ENCODE assay signal across 19 cellular contexts in the genomic region with DNA sequence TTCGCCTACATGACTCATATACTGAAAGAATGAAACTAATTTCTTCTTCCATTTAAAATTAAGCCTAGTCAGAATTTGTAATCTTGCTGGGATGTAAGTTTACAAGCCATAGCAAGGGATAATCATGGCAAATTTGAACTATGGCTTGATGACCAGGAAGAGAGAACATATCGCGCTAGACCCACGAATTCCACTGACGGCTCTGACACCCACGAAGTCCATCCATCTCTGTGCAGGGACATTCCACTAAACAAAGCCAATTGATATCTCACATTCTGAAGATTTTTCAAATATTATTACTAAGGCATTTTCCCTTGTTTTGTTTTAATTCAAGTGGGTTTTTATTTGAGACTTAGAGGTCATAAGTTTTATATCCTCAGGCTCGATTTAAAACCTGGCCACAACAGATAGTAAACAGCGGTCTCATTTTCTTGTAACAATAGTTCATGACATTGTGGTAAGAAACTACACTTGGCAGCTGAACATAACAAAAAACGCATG.
A peak's percentile ranks its signal among the peaks of the same experiment; 100 is the strongest.
DNase-seq lines count a peak whose midpoint lies in the region; ATAC-seq, FAIRE-seq and TF ChIP-seq lines count a peak whose summit lies in the region.
"Had no signal": no experiment of that assay in that cellular context is flagged by ENCODE, and none has a peak within 500 bp of the region (broad histone marks: within the 10 kb centered on the region; RNA-seq: fewer than 3 reads in every experiment).

No MANE protein-coding gene starts in this region.

- no peaks in the 10 kb centered on the region for H3K36me3 ChIP-seq in adipocyte (ENCODE audit: control insufficient read depth, insufficient read depth, low read length, severe bottlenecking)
- no peaks in the 10 kb centered on the region for H3K36me3 ChIP-seq in skeletal muscle satellite cell (ENCODE audit: insufficient read depth, low read length)
- no peaks in the 10 kb centered on the region for H3K36me3 ChIP-seq in upper lobe of right lung
- H3K36me3 ChIP-seq: breast epithelium, gastrocnemius medialis, sigmoid colon had no signal

- no peak for FAIRE-seq in D721Med (lab: Jason Lieb, UNC)
- FAIRE-seq: urothelium cell line had no signal

- H3K4me1 ChIP-seq in adipocyte (ENCODE audit: control insufficient read depth, insufficient read depth, low read length) (peaks cover 59% of the 10 kb centered on the region), skeletal muscle satellite cell (ENCODE audit: control insufficient read depth, insufficient read depth, low read length) (peaks cover 50% of the 10 kb centered on the region), upper lobe of right lung (peaks cover 18% of the 10 kb centered on the region)
- H3K4me1 ChIP-seq: breast epithelium, gastrocnemius medialis had no signal

- H3K9me3 ChIP-seq in adipocyte (ENCODE audit: control insufficient read depth, low read length) (no peaks in the 10 kb centered on the region), skeletal muscle satellite cell (replicated peaks; ENCODE audit: low read length) (no peaks in the 10 kb centered on the region), upper lobe of right lung (no peaks in the 10 kb centered on the region)
- H3K9me3 ChIP-seq: breast epithelium, gastrocnemius medialis, sigmoid colon had no signal

- peak overlapping the region; percentile 46 for H3K4me2 ChIP-seq in skeletal muscle satellite cell (ENCODE audit: low read length)

- no peak for TF ChIP-seq CTCF in fibroblast of mammary gland (conservative IDR thresholded peaks at IDR 0.05; ENCODE audit: control insufficient read depth, insufficient read depth, low read depth, low read length)
- TF ChIP-seq CTCF in D721Med (IDR thresholded peaks at IDR 0.05; ENCODE audit: insufficient read depth, missing control alignments): no peak
- no peak for TF ChIP-seq CTCF in upper lobe of right lung (IDR thresholded peaks at IDR 0.05)

- ATAC-seq in upper lobe of right lung: no peak
- ATAC-seq: gastrocnemius medialis; stimulated activated naive CD8-positive, alpha-beta T cell treated with anti-CD3 and anti-CD28 coated beads, Interleukin-15, Interleukin-2, amounts not matched to agents 100 U/mL and 50 U/mL, for 24 hours had no signal

- no peak overlapping the region for H3K27ac ChIP-seq in upper lobe of right lung
- H3K27ac ChIP-seq: breast epithelium, gastrocnemius medialis had no signal

- peak overlapping the region; percentile 75 for H3K9ac ChIP-seq in adipocyte (ENCODE audit: low read length)
- H3K9ac ChIP-seq in skeletal muscle satellite cell (ENCODE audit: low read depth, low read length): peak overlapping the region; percentile 5

- H3K27me3 ChIP-seq in adipocyte (replicated peaks; ENCODE audit: control insufficient read depth, insufficient read depth, low read length): no peaks in the 10 kb centered on the region
- H3K27me3 ChIP-seq in skeletal muscle satellite cell (ENCODE audit: control insufficient read depth, insufficient read depth, low read length): no peaks in the 10 kb centered on the region
- no peaks in the 10 kb centered on the region for H3K27me3 ChIP-seq in upper lobe of right lung
- H3K27me3 ChIP-seq: breast epithelium, gastrocnemius medialis, sigmoid colon had no signal

- H3K4me3 ChIP-seq in adipocyte (ENCODE audit: low read length) (peak overlapping the region; percentile 40), fibroblast of mammary gland (ENCODE audit: control insufficient read depth, low read depth, low read length) (no peak overlapping the region), skeletal muscle satellite cell (ENCODE audit: low read length) (peak overlapping the region; percentile 20), upper lobe of right lung (no peak overlapping the region)
- H3K4me3 ChIP-seq: gastrocnemius medialis, sigmoid colon had no signal

- DNase-seq in EL (peak; percentile 23), adipocyte (ENCODE audit: low read depth) (peak; percentile 50), fibroblast of mammary gland (ENCODE audit: low read depth) (peak; percentile 46), D721Med (ENCODE audit: insufficient read length, low spot score) (no peak), upper lobe of right lung (no peak), NCI-H128 (lab: John Stamatoyannopoulos, UW; ENCODE audit: unreplicated experiment) (no peak)
- DNase-seq: activated gamma-delta T cell; effector CD8-positive, alpha-beta T cell; gastrocnemius medialis; Kasumi-1; mesendoderm; NCI-H1694; NCI-H446; occipital lobe; sigmoid colon; stimulated activated naive CD8-positive, alpha-beta T cell treated with anti-CD3 and anti-CD28 coated beads, Interleukin-15, Interleukin-2, amounts not matched to agents 100 U/mL and 50 U/mL, for 24 hours had no signal

- intact Hi-C loops in upper lobe of right lung (cut with DNase I): no loop called here

Comparison
In these comparisons a context has a peak if more than half of its experiments do, and no peak if none do; other contexts are left out.
1. DNase-seq: peak in EL (single experiment), adipocyte (single experiment) and fibroblast of mammary gland (single experiment); none in D721Med (single experiment), upper lobe of right lung (single experiment) and NCI-H128 (single experiment).
2. H3K4me3 ChIP-seq: peak in adipocyte (single experiment) and skeletal muscle satellite cell (single experiment); none in fibroblast of mammary gland (single experiment) and upper lobe of right lung (single experiment).